11 cellular contexts compared by ENCODE assay signal in the genomic region with DNA sequence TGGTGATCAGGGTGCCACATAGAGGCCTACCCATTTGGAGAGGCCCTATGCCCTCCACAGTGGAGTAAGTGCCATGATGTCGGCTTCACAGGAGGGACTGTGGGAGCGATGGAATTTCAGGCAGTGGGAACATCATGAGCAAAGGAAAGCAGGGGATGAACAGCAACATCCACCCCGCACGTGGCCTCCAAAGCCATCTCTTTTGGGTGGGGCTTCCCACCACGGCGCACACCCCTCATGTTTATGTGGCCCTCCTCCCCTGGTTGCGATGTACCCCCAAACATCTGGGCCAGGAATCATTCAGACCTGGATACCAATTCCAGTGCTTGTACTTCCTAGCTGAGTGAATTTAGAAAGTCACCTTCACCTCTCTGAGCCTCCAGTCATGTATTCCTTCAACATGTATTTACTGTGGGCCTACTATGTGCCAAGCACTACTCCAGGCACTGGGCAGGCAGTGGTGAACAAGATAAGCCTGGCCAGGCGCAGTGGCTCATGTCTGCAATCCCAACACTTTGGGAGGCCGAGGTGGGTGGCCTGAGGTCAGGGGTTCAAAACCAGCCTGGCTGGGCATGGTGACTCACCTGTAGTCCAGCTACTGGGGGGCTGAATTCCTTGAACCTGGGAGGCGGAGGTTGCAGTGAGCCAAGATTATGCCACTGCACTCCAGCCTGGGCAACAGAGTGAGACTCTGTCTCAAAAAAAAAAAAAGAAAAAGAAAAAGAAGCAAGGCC.
"Had no signal": no experiment of that assay in that cellular context is flagged by ENCODE, and none has a peak within 500 bp of the region (broad histone marks: within the 10 kb centered on the region; RNA-seq: fewer than 3 reads in every experiment).

No MANE protein-coding gene starts in this region.

- DNase-seq: activated CD4-positive, alpha-beta T cell treated with anti-CD3 and anti-CD28 coated beads for 1 hour; activated naive CD4-positive, alpha-beta T cell treated with anti-CD3 and anti-CD28 coated beads, Interleukin-2, amount 50 U/mL, for 16 hours; activated T-cell treated with anti-CD3 and anti-CD28 coated beads, Interleukin-2, amount 50 U/mL, for 24 hours; mesendoderm; stimulated activated CD4-positive, alpha-beta T cell treated with anti-CD3 and anti-CD28 coated beads, Interleukin-12 subunit alpha, Interleukin-12 subunit beta, amount 100 ng/mL, for 4 hours; stimulated activated CD4-positive, alpha-beta T cell treated with anti-CD3 and anti-CD28 coated beads, Interleukin-1b, Interleukin-23, amount 100 ng/mL, for 48 hours; WERI-Rb-1 had no signal

- H3K27ac ChIP-seq: WERI-Rb-1 had no signal

- H3K4me3 ChIP-seq: tibial nerve, vagina had no signal

- H3K9me3 ChIP-seq: tibial nerve, vagina had no signal

- H3K36me3 ChIP-seq: tibial nerve, vagina, WERI-Rb-1 had no signal

- H3K27me3 ChIP-seq: tibial nerve, vagina had no signal

- H3K9me3 Mint-ChIP-seq: activated T-cell treated with anti-CD3 and anti-CD28 coated beads, Interleukin-2, amount 50 U/mL, for 24 hours; naive thymus-derived CD8-positive, alpha-beta T cell; stimulated activated naive CD8-positive, alpha-beta T cell treated with anti-CD3 and anti-CD28 coated beads, Interleukin-15, Interleukin-2, amounts not matched to agents 100 ng/mL and 50 ng/mL, for 24 hours had no signal

- H3K27me3 Mint-ChIP-seq: activated T-cell treated with anti-CD3 and anti-CD28 coated beads, Interleukin-2, amount 50 U/mL, for 24 hours; naive thymus-derived CD8-positive, alpha-beta T cell; stimulated activated naive CD8-positive, alpha-beta T cell treated with anti-CD3 and anti-CD28 coated beads, Interleukin-15, Interleukin-2, amounts not matched to agents 100 ng/mL and 50 ng/mL, for 24 hours had no signal
